Comparison of ENCODE assay signal across 19 cellular contexts in genomic region chrX:110136136-110136535, GRCh38.
"Had no signal": no experiment of that assay in that cellular context is flagged by ENCODE, and none has a peak within 500 bp of the region (broad histone marks: within the 10 kb centered on the region; RNA-seq: fewer than 3 reads in every experiment).

No MANE protein-coding gene starts in this region.

- H3K9me3 ChIP-seq: MG63, SK-N-SH had no signal

- H3K36me3 ChIP-seq: MG63 had no signal

- DNase-seq: Karpas-422, KG1, MG63, NCI-H1092, NCI-H1105 treated with DMSO at 0.1 percent for 48 hours, NCI-H1417 treated with DMSO at 0.1 percent for 48 hours, NCI-H146, NCI-H1694 treated with DMSO at 0.1 percent for 48 hours, NCI-H1930, NCI-H2081, NCI-H2107, NCI-H2227 treated with DMSO at 0.1 percent for 48 hours, NCI-H524, NCI-H526 treated with DMSO at 0.1 percent for 48 hours, NCI-H774, Right ventricle myocardium superior, RPMI8226, SIG-M5, SK-N-SH had no signal

- H3K9ac ChIP-seq: SK-N-SH had no signal

- H3K27me3 ChIP-seq: MG63 had no signal

- H3K4me2 ChIP-seq: SK-N-SH had no signal

- H3K4me3 ChIP-seq: MG63 had no signal
